ENCODE assay signal across 8 cellular contexts in genomic region chr2:149329068-149329467, GRCh38. TPM values are rescaled to one million over a fixed set of nuclear protein-coding genes. Genes with fewer than 3 reads are reported as not detected.
DNase-seq lines count a peak whose midpoint lies in the region; ATAC-seq and TF ChIP-seq lines count a peak whose summit lies in the region.

No MANE protein-coding gene starts in this region.

- intact Hi-C loops in Panc1 (cut with micrococcal nuclease; ENCODE audit: unreplicated experiment), result loop anchor here (5.0 kb wide), 1 partner anchor 228 kb away; no protein-coding TSS in a partner anchor
- intact Hi-C loops in stomach (cut with DNase I; ENCODE audit: low total_unique reads), result no loop called here

- H3K9me3 ChIP-seq in Panc1 (ENCODE audit: control insufficient read depth, insufficient read depth, low read depth, low read length) (no peaks in the 10 kb centered on the region), stomach (no peaks in the 10 kb centered on the region)

- no peak for DNase-seq in activated T-cell treated with anti-CD3 and anti-CD28 coated beads, Interleukin-2, amount 50 U/mL, for 72 hours
- no peak for DNase-seq in activated T-cell treated with anti-CD3 and anti-CD28 coated beads for 4 hours
- no peak for DNase-seq in Panc1 (ENCODE audit: low read depth, low spot score)
- peak; percentile 26 to 54 for DNase-seq in foreskin keratinocyte
- DNase-seq in stomach, result no peak
- DNase-seq in effector memory CD8-positive, alpha-beta T cell, result no peak
- DNase-seq in stimulated activated naive CD4-positive, alpha-beta T cell (lab: John Stamatoyannopoulos, UW), result no peak

- H3K27me3 Mint-ChIP-seq in activated T-cell treated with anti-CD3 and anti-CD28 coated beads, Interleukin-2, amount 50 U/mL, for 72 hours (ENCODE audit: low read depth), result peaks cover 56% of the 10 kb centered on the region
- H3K27me3 Mint-ChIP-seq in effector memory CD8-positive, alpha-beta T cell, result peaks cover 44 to 53% of the 10 kb centered on the region in 2 donors

- peak overlapping the region; percentile 20 to 71 for H3K4me3 Mint-ChIP-seq in activated T-cell treated with anti-CD3 and anti-CD28 coated beads, Interleukin-2, amount 50 U/mL, for 72 hours
- H3K4me3 Mint-ChIP-seq in effector memory CD8-positive, alpha-beta T cell, result peak overlapping the region in 1 of 2 donors; percentile 42

- CTCF ChIA-PET in Panc1 (lab: Charles Lee), result no interaction called here

- H3K27ac Mint-ChIP-seq in activated T-cell treated with anti-CD3 and anti-CD28 coated beads, Interleukin-2, amount 50 U/mL, for 72 hours, result no peak overlapping the region
- no peak overlapping the region for H3K27ac Mint-ChIP-seq in effector memory CD8-positive, alpha-beta T cell

- H3K36me3 ChIP-seq in Panc1 (ENCODE audit: control insufficient read depth, insufficient read depth, low read length) (no peaks in the 10 kb centered on the region), stomach (no peaks in the 10 kb centered on the region)

- no peak for TF ChIP-seq POLR2A in stomach (IDR thresholded peaks at IDR 0.05)

- POLR2A ChIA-PET in Panc1 (lab: Charles Lee), result no interaction called here

- peaks cover 6% of the 10 kb centered on the region for H3K4me1 Mint-ChIP-seq in activated T-cell treated with anti-CD3 and anti-CD28 coated beads, Interleukin-2, amount 50 U/mL, for 72 hours (ENCODE audit: low read depth)
- H3K4me1 Mint-ChIP-seq in effector memory CD8-positive, alpha-beta T cell (ENCODE audit: low read depth in 2 of 2), result peaks cover 0 to 5% of the 10 kb centered on the region in 2 donors

- no peaks in the 10 kb centered on the region; the same call in 1 of the 2 replicates for H3K4me1 ChIP-seq in Panc1 (ENCODE audit: control insufficient read depth, insufficient read depth, low read length)
- H3K4me1 ChIP-seq in foreskin keratinocyte, result no peaks in the 10 kb centered on the region
- peaks cover 7 to 24% (median 16%) of the 10 kb centered on the region in 4 donors for H3K4me1 ChIP-seq in stomach

- WGBS in stomach, 5 donors, result 33 to 53% (median 46%) methylated on average over 8 of the region's 8 CpGs

- BruUV-seq in Panc1 (replicated peaks; lab: Mats Ljungman, UMichigan), result no TSS peak

- TF ChIP-seq EP300 in stomach (IDR thresholded peaks at IDR 0.05), result no peak

- TF ChIP-seq CTCF in Panc1 (IDR thresholded peaks at IDR 0.05), result peak; percentile 70
- TF ChIP-seq CTCF in foreskin keratinocyte (conservative IDR thresholded peaks at IDR 0.05), result peak; percentile 66
- no peak for TF ChIP-seq CTCF in stomach (IDR thresholded peaks at IDR 0.05)

- H3K4me3 ChIP-seq in Panc1 (ENCODE audit: low read depth in 2 of 2, low read length in 2 of 2) (peak overlapping the region in 1 of 2 experiments; percentile 61; a peak in 2 of 4 replicates), stomach (peak overlapping the region; percentile 65 to 80 (median 69))

- H3K27me3 ChIP-seq in Panc1 (ENCODE audit: control insufficient read depth, insufficient read depth, low read length), result peaks cover 34% of the 10 kb centered on the region
- no peaks in the 10 kb centered on the region for H3K27me3 ChIP-seq in foreskin keratinocyte
- peaks cover 0 to 33% (median 5%) of the 10 kb centered on the region in 3 donors for H3K27me3 ChIP-seq in stomach

- in situ Hi-C loops in Panc1 (cut with HindIII; ENCODE audit: low pct_unique_long_range_greater_than_20kb, low sequenced_read_pairs), result no loop called here

- no peak for ATAC-seq in activated T-cell treated with anti-CD3 and anti-CD28 coated beads, Interleukin-2, amount 50 U/mL, for 72 hours (replicated peaks in 1 of 2)
- no peak for ATAC-seq in Panc1
- ATAC-seq in foreskin keratinocyte, result peak; percentile 2
- ATAC-seq in effector memory CD8-positive, alpha-beta T cell (replicated peaks), result no peak
- ATAC-seq in GM21423 (IDR thresholded peaks at IDR 0.05; ENCODE audit: unreplicated experiment), result no peak

- no peaks in the 10 kb centered on the region for H3K36me3 Mint-ChIP-seq in activated T-cell treated with anti-CD3 and anti-CD28 coated beads, Interleukin-2, amount 50 U/mL, for 72 hours (ENCODE audit: insufficient read depth in 2 of 2)
- no peaks in the 10 kb centered on the region for H3K36me3 Mint-ChIP-seq in effector memory CD8-positive, alpha-beta T cell (ENCODE audit: insufficient read depth)

- no peak overlapping the region for H3K27ac ChIP-seq in Panc1 (ENCODE audit: low read length)
- H3K27ac ChIP-seq in foreskin keratinocyte, result no peak overlapping the region
- peak overlapping the region in 1 of 5 donors; percentile 85 for H3K27ac ChIP-seq in stomach

- no peaks in the 10 kb centered on the region for H3K9me3 Mint-ChIP-seq in activated T-cell treated with anti-CD3 and anti-CD28 coated beads, Interleukin-2, amount 50 U/mL, for 72 hours
- no peaks in the 10 kb centered on the region for H3K9me3 Mint-ChIP-seq in effector memory CD8-positive, alpha-beta T cell

RNA-seq across cellular contexts. Expression of gene LYPD6, which starts 1.3 kb away (rescaled TPM):
- not detected for total RNA-seq in activated T-cell treated with anti-CD3 and anti-CD28 coated beads, Interleukin-2, amount 50 U/mL, for 72 hours
- total RNA-seq in Panc1 (2021; ENCODE audit: unreplicated experiment) (0.31 TPM), foreskin keratinocyte (8.2 and 10.2 TPM in 2 replicates), stomach (1 to 10 TPM in 2 of 5 donors, under 1 TPM in 1, not detected in 2; 0.45 to 9.7 (median 8.1) TPM)
- polyA plus RNA-seq in Panc1 (2012; ENCODE audit: insufficient read length), result 0.36 TPM
- polyA plus RNA-seq in foreskin keratinocyte (3.2 and 4.6 TPM in 2 replicates), stomach (1 to 10 TPM in 2 of 3 donors, under 1 TPM in 1; 0.80 to 3.5 (median 1.6) TPM)

Comparison
In these comparisons a context has a peak if more than half of its experiments do, and no peak if none do; other contexts are left out.
1. DNase-seq: peak in foreskin keratinocyte (2 of 2); none in activated T-cell treated with anti-CD3 and anti-CD28 coated beads, Interleukin-2, amount 50 U/mL, for 72 hours (0 of 2), activated T-cell treated with anti-CD3 and anti-CD28 coated beads for 4 hours (single experiment), Panc1 (single experiment), stomach (single experiment), effector memory CD8-positive, alpha-beta T cell (0 of 3) and stimulated activated naive CD4-positive, alpha-beta T cell (0 of 6).
2. CTCF ChIP-seq: peak in Panc1 (single experiment) and foreskin keratinocyte (single experiment); none in stomach (0 of 7).